Comparison of ENCODE assay signal across 1 cellular context in genomic region chr3:57017481-57017880, GRCh38.
TF ChIP-seq lines count a peak whose summit lies in the region.

No MANE protein-coding gene starts in this region.

TF ChIP-seq in GM23338, 12 proteins besides CTCF, POLR2A, EP300 and RAD21 (continued from another document):
- TF ChIP-seq ZNF462 (CRISPR knock-in tag; IDR thresholded peaks at IDR 0.05) (no peak), ZNF114 (CRISPR knock-in tag; IDR thresholded peaks at IDR 0.05) (no peak)
